ENCODE assay signal across 7 cellular contexts in genomic region chr11:102110761-102111010, GRCh38. TPM values are rescaled to one million over a fixed set of nuclear protein-coding genes. Genes with fewer than 3 reads are reported as not detected.
A peak's percentile ranks its signal among the peaks of the same experiment; 100 is the strongest.
DNase-seq lines count a peak whose midpoint lies in the region; ATAC-seq and TF ChIP-seq lines count a peak whose summit lies in the region.

No MANE protein-coding gene starts in this region.

- DNase-seq in dorsolateral prefrontal cortex = no peak
- DNase-seq in nephron progenitor cell = no peak
- DNase-seq in dermis blood vessel endothelial cell = no peak
- no peak for DNase-seq in amniotic stem cell (lab: John Stamatoyannopoulos, UW)

- H3K4me1 Mint-ChIP-seq in nephron progenitor cell = peaks cover 44% of the 10 kb centered on the region

- H3K9me3 Mint-ChIP-seq in nephron progenitor cell = peaks cover 3% of the 10 kb centered on the region

- peak overlapping the region; percentile 43 to 84 (median 70) for H3K4me3 ChIP-seq in dorsolateral prefrontal cortex

- H3K27me3 ChIP-seq in dorsolateral prefrontal cortex = peaks cover 0 to 43% (median 17%) of the 10 kb centered on the region in 45 donors

- TF ChIP-seq CTCF in dorsolateral prefrontal cortex (IDR thresholded peaks at IDR 0.05 in 54 of 56, conservative IDR thresholded peaks at IDR 0.05 in 2 of 56; ENCODE audit: low read depth in 1 of 56, partially characterized antibody in 56 of 56) (no peak), nephron progenitor cell (IDR thresholded peaks at IDR 0.05) (no peak)

- H3K4me3 Mint-ChIP-seq in nephron progenitor cell = peak overlapping the region; percentile 98

- intact Hi-C loops in dorsolateral prefrontal cortex (cut with DNase I) = no loop called here

- H3K36me3 Mint-ChIP-seq in nephron progenitor cell (ENCODE audit: low read depth) = peaks cover 5% of the 10 kb centered on the region

- ATAC-seq in GM19438 (IDR thresholded peaks at IDR 0.05; ENCODE audit: low read depth, unreplicated experiment) (peak; percentile 20), HG03432 (IDR thresholded peaks at IDR 0.05; ENCODE audit: unreplicated experiment) (peak; percentile 20), GM18519 (IDR thresholded peaks at IDR 0.05; ENCODE audit: low FRiP score, unreplicated experiment) (no peak)

- no peak overlapping the region for H3K27ac Mint-ChIP-seq in nephron progenitor cell

- no peaks in the 10 kb centered on the region for H3K27me3 Mint-ChIP-seq in nephron progenitor cell (ENCODE audit: low read depth, poor library complexity)

- H3K27ac ChIP-seq in dorsolateral prefrontal cortex = peak overlapping the region in 53 of 59 donors; percentile 16 to 95 (median 78)

RNA-seq across cellular contexts. Expression of gene YAP1, which starts 0.4 kb away (rescaled TPM):
- total RNA-seq in dorsolateral prefrontal cortex = 10 to 100 TPM; 13.0 to 89.9 (median 29.4) TPM
- total RNA-seq in dermis blood vessel endothelial cell = 84.2 and 85.0 TPM in 2 replicates
